Comparison of ENCODE assay signal across 15 cellular contexts in the genomic region with DNA sequence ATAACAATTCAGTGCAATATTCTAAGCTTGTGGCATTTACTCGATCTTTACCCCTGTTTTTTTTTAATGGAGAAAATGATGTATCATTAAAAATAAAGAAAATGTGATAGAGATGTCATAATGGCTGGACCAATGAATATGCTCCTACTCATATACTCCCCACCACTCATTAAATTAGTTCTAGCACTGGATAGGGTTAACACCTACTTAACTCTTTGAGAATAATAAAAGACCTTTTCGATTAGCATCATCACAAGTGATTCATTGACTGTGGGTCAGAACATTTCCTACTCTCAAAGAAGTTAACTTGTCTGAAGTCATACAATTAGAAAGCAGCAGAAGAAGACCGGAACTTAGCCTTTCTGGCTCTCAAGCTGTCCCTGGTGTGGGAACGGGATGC. TPM values are rescaled to one million over a fixed set of nuclear protein-coding genes. Genes with fewer than 3 reads are reported as not detected.
DNase-seq lines count a peak whose midpoint lies in the region; ATAC-seq and TF ChIP-seq lines count a peak whose summit lies in the region.
"Had no signal": no experiment of that assay in that cellular context is flagged by ENCODE, and none has a peak within 500 bp of the region (broad histone marks: within the 10 kb centered on the region; RNA-seq: fewer than 3 reads in every experiment).

No MANE protein-coding gene starts in this region.

- TF ChIP-seq POLR2A in lower leg skin (IDR thresholded peaks at IDR 0.05) = no peak

- no peak for DNase-seq in activated naive CD4-positive, alpha-beta T cell treated with Interleukin-2 at 50 U/mL for 16 hours
- DNase-seq in endothelial cell (ENCODE audit: low spot score) (no peak), kidney glomerular epithelial cell (lab: John Stamatoyannopoulos, UW) (no peak), lower leg skin (ENCODE audit: low spot score in 2 of 2) (no peak)
- DNase-seq: C1 segment of cervical spinal cord; Calu3; CD4-positive, alpha-beta memory T cell; COR-L47; DMS53; DMS79 treated with DMSO at 0.1 percent for 48 hours; GF-D8; H7; HCEC 1CT had no signal

- no peak for TF ChIP-seq CTCF in endothelial cell (IDR thresholded peaks at IDR 0.05; ENCODE audit: unreplicated experiment)
- TF ChIP-seq CTCF in lower leg skin (IDR thresholded peaks at IDR 0.05) = no peak

- no peak for ATAC-seq in stimulated activated memory B cell treated with anti-CD40 and anti-IgM and Interleukin-4, amounts not matched to agents 10 μg/mL and 1 μg/mL and 100 μg/mL, for 72 hours

- H3K4me3 Mint-ChIP-seq in activated naive CD4-positive, alpha-beta T cell treated with anti-CD3 and anti-CD28 coated beads, Interleukin-2, amount 50 U/mL, for 24 hours = no peak overlapping the region
- no peak overlapping the region for H3K4me3 Mint-ChIP-seq in endothelial cell (ENCODE audit: unreplicated experiment)
- no peak overlapping the region for H3K4me3 Mint-ChIP-seq in stimulated activated memory B cell treated with anti-CD40 and anti-IgM and Interleukin-4, amounts not matched to agents 10 μg/mL and 1 μg/mL and 100 μg/mL, for 72 hours
- H3K4me3 Mint-ChIP-seq: CD4-positive, alpha-beta memory T cell had no signal

- H3K27me3 Mint-ChIP-seq in activated naive CD4-positive, alpha-beta T cell treated with anti-CD3 and anti-CD28 coated beads, Interleukin-2, amount 50 U/mL, for 24 hours = peaks cover 4% of the 10 kb centered on the region
- peaks cover 1% of the 10 kb centered on the region for H3K27me3 Mint-ChIP-seq in endothelial cell (ENCODE audit: unreplicated experiment)
- H3K27me3 Mint-ChIP-seq in stimulated activated memory B cell treated with anti-CD40 and anti-IgM and Interleukin-4, amounts not matched to agents 10 μg/mL and 1 μg/mL and 100 μg/mL, for 72 hours = peaks cover 8% of the 10 kb centered on the region

- peaks cover 5% of the 10 kb centered on the region for H3K4me1 Mint-ChIP-seq in activated naive CD4-positive, alpha-beta T cell treated with anti-CD3 and anti-CD28 coated beads, Interleukin-2, amount 50 U/mL, for 24 hours
- H3K4me1 Mint-ChIP-seq in endothelial cell (ENCODE audit: unreplicated experiment) = no peaks in the 10 kb centered on the region
- H3K4me1 Mint-ChIP-seq in stimulated activated memory B cell treated with anti-CD40 and anti-IgM and Interleukin-4, amounts not matched to agents 10 μg/mL and 1 μg/mL and 100 μg/mL, for 72 hours = peaks cover 18% of the 10 kb centered on the region

- H3K27ac Mint-ChIP-seq in activated naive CD4-positive, alpha-beta T cell treated with anti-CD3 and anti-CD28 coated beads, Interleukin-2, amount 50 U/mL, for 24 hours = peak overlapping the region; percentile 48
- peak overlapping the region; percentile 21 for H3K27ac Mint-ChIP-seq in endothelial cell (ENCODE audit: unreplicated experiment)
- H3K27ac Mint-ChIP-seq in stimulated activated memory B cell treated with anti-CD40 and anti-IgM and Interleukin-4, amounts not matched to agents 10 μg/mL and 1 μg/mL and 100 μg/mL, for 72 hours = peak overlapping the region; percentile 12
- H3K27ac Mint-ChIP-seq: CD4-positive, alpha-beta memory T cell had no signal

- intact Hi-C loops in lower leg skin (cut with DNase I; ENCODE audit: low total_unique reads) = loop anchor here (5.0 kb wide), 1 partner anchor 465 kb away; no protein-coding TSS in a partner anchor

- no peaks in the 10 kb centered on the region for H3K9me3 Mint-ChIP-seq in activated naive CD4-positive, alpha-beta T cell treated with anti-CD3 and anti-CD28 coated beads, Interleukin-2, amount 50 U/mL, for 24 hours
- no peaks in the 10 kb centered on the region for H3K9me3 Mint-ChIP-seq in endothelial cell (ENCODE audit: unreplicated experiment)
- peaks cover 2% of the 10 kb centered on the region for H3K9me3 Mint-ChIP-seq in stimulated activated memory B cell treated with anti-CD40 and anti-IgM and Interleukin-4, amounts not matched to agents 10 μg/mL and 1 μg/mL and 100 μg/mL, for 72 hours
- H3K9me3 Mint-ChIP-seq: CD4-positive, alpha-beta memory T cell had no signal

- no peaks in the 10 kb centered on the region for H3K36me3 Mint-ChIP-seq in activated naive CD4-positive, alpha-beta T cell treated with anti-CD3 and anti-CD28 coated beads, Interleukin-2, amount 50 U/mL, for 24 hours
- H3K36me3 Mint-ChIP-seq in endothelial cell (ENCODE audit: low read depth, unreplicated experiment) = no peaks in the 10 kb centered on the region
- H3K36me3 Mint-ChIP-seq in stimulated activated memory B cell treated with anti-CD40 and anti-IgM and Interleukin-4, amounts not matched to agents 10 μg/mL and 1 μg/mL and 100 μg/mL, for 72 hours = peaks cover 5% of the 10 kb centered on the region
- H3K36me3 Mint-ChIP-seq: CD4-positive, alpha-beta memory T cell had no signal

- H3K4me3 ChIP-seq in lower leg skin (ENCODE audit: low read depth, poor library complexity, severe bottlenecking) = no peak overlapping the region

- WGBS in lower leg skin, 2 donors = 79 to 81% methylated on average over 4 of the region's 4 CpGs

RNA-seq across cellular contexts. Expression of a gene that starts 31.6 kb away (rescaled TPM):
- total RNA-seq in endothelial cell (ENCODE audit: unreplicated experiment) = 19.1 TPM
- total RNA-seq in lower leg skin = 10 to 100 TPM; 16.0 to 19.8 (median 17.9) TPM
